In the genomic region with DNA sequence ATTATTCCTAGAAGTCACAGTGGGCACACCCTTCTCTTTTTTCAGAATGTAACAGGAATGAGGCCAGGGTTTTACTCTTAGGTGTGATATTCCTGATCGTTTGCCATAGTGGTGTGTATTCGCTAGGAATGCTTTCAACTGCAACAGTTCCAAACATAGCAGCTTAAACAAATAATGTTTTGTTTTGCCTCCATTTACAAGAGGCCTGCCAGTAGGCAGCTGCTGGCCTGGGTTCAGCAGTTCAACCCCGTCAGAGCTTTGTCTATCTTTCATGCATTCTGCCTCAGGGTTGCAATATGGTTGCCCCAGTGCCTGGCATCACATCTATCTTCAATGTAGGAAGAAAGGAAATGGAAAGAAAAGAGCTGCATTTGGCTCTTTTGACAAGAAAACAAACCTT, we compare ENCODE assay signal across 17 cellular contexts. TPM values are rescaled to one million over a fixed set of nuclear protein-coding genes. Genes with fewer than 3 reads are reported as not detected.
DNase-seq lines count a peak whose midpoint lies in the region; ATAC-seq and TF ChIP-seq lines count a peak whose summit lies in the region.
"Had no signal": no experiment of that assay in that cellular context is flagged by ENCODE, and none has a peak within 500 bp of the region (broad histone marks: within the 10 kb centered on the region; RNA-seq: fewer than 3 reads in every experiment).

No MANE protein-coding gene starts in this region.

- H3K9me3 Mint-ChIP-seq in natural killer cell treated with Interleukin-12 subunit alpha and Interleukin-12 subunit beta and Interleukin-15 and Interleukin-18, amount 100 ng/mL, for 72 hours, result no peaks in the 10 kb centered on the region
- H3K9me3 Mint-ChIP-seq in natural killer cell, result no peaks in the 10 kb centered on the region
- H3K9me3 Mint-ChIP-seq: CD4-positive, alpha-beta T cell; IgD-negative memory B cell had no signal

- H3K4me1 Mint-ChIP-seq in natural killer cell treated with Interleukin-12 subunit alpha and Interleukin-12 subunit beta and Interleukin-15 and Interleukin-18, amount 100 ng/mL, for 72 hours (ENCODE audit: low read depth in 2 of 2), result no peaks in the 10 kb centered on the region
- H3K4me1 Mint-ChIP-seq in natural killer cell, result no peaks in the 10 kb centered on the region
- H3K4me1 Mint-ChIP-seq: IgD-negative memory B cell had no signal

- peaks cover 26 to 28% of the 10 kb centered on the region in 2 donors for H3K27me3 Mint-ChIP-seq in natural killer cell treated with Interleukin-12 subunit alpha and Interleukin-12 subunit beta and Interleukin-15 and Interleukin-18, amount 100 ng/mL, for 72 hours
- H3K27me3 Mint-ChIP-seq in natural killer cell (ENCODE audit: low read depth in 2 of 2), result peaks cover 13 to 29% of the 10 kb centered on the region in 2 donors

- in situ Hi-C loops in G401 (cut with HindIII; ENCODE audit: low sequenced_read_pairs), result no loop called here

- intact Hi-C loops in natural killer cell (cut with micrococcal nuclease), result no loop called here

- no peaks in the 10 kb centered on the region for H3K36me3 Mint-ChIP-seq in natural killer cell treated with Interleukin-12 subunit alpha and Interleukin-12 subunit beta and Interleukin-15 and Interleukin-18, amount 100 ng/mL, for 72 hours
- no peaks in the 10 kb centered on the region for H3K36me3 Mint-ChIP-seq in natural killer cell
- H3K36me3 Mint-ChIP-seq: IgD-negative memory B cell had no signal

- H3K27ac Mint-ChIP-seq in natural killer cell treated with Interleukin-12 subunit alpha and Interleukin-12 subunit beta and Interleukin-15 and Interleukin-18, amount 100 ng/mL, for 72 hours, result no peak overlapping the region
- no peak overlapping the region for H3K27ac Mint-ChIP-seq in natural killer cell
- H3K27ac Mint-ChIP-seq: CD4-positive, alpha-beta T cell; IgD-negative memory B cell had no signal

- ATAC-seq in natural killer cell treated with Interleukin-12 subunit alpha and Interleukin-12 subunit beta and Interleukin-15 and Interleukin-18, amount 100 ng/mL, for 72 hours, result no peak
- ATAC-seq in natural killer cell, result no peak
- no peak for ATAC-seq in HG03571 (IDR thresholded peaks at IDR 0.05; ENCODE audit: unreplicated experiment)
- ATAC-seq: HCT116 had no signal

- no peak overlapping the region for H3K4me3 Mint-ChIP-seq in natural killer cell treated with Interleukin-12 subunit alpha and Interleukin-12 subunit beta and Interleukin-15 and Interleukin-18, amount 100 ng/mL, for 72 hours
- H3K4me3 Mint-ChIP-seq in natural killer cell, result no peak overlapping the region
- H3K4me3 Mint-ChIP-seq: CD4-positive, alpha-beta T cell; IgD-negative memory B cell had no signal

- DNase-seq in DMS53 (lab: John Stamatoyannopoulos, UW) (peak; percentile 23), DMS53 treated with DMSO at 0.1 percent for 48 hours (lab: John Stamatoyannopoulos, UW; ENCODE audit: unreplicated experiment) (no peak), natural killer cell (no peak), islet precursor cell (peak; percentile 5), NCI-H69 (lab: John Stamatoyannopoulos, UW) (no peak), G401 (ENCODE audit: low spot score) (no peak)
- DNase-seq in natural killer cell treated with Interleukin-12 subunit alpha and Interleukin-12 subunit beta and Interleukin-15 and Interleukin-18, amount 100 ng/mL, for 72 hours (ENCODE audit: low spot score), result peak; percentile 8
- DNase-seq: Calu3; CD4-positive, alpha-beta T cell; DMS 273 treated with DMSO at 0.1 percent for 48 hours; DMS79 treated with DMSO at 0.1 percent for 48 hours; EL; GDM1 had no signal

- TF ChIP-seq CTCF in natural killer cell (IDR thresholded peaks at IDR 0.05), result no peak

RNA-seq across cellular contexts. Expression of gene RET, which starts 21.7 kb away (rescaled TPM):
- not detected for total RNA-seq in natural killer cell treated with Interleukin-12 subunit alpha and Interleukin-12 subunit beta and Interleukin-15 and Interleukin-18, amount 100 ng/mL, for 72 hours
- total RNA-seq in natural killer cell, result under 1 TPM in 1 of 3 donors, not detected in 2; 0.16 TPM
- total RNA-seq in G401 (2014; rRNA removed; shearing (Covaris generic)), result 0.03 TPM in 1 of 2 replicates, not detected in the other
- total RNA-seq: Calu3; CD4-positive, alpha-beta T cell; HT-29 had no signal

Comparison
In these comparisons a context has a peak if more than half of its experiments do, and no peak if none do; other contexts are left out.
1. DNase-seq: peak in DMS53 (single experiment), natural killer cell treated with Interleukin-12 subunit alpha and Interleukin-12 subunit beta and Interleukin-15 and Interleukin-18, amount 100 ng/mL, for 72 hours (single experiment) and islet precursor cell (single experiment); none in DMS53 treated with DMSO at 0.1 percent for 48 hours (single experiment), natural killer cell (single experiment), NCI-H69 (single experiment) and G401 (single experiment).